In genomic region chr9:86611534-86611933, GRCh38 we compare ENCODE assay signal across 7 cellular contexts.
A peak's percentile ranks its signal among the peaks of the same experiment; 100 is the strongest.
DNase-seq lines count a peak whose midpoint lies in the region; ATAC-seq and TF ChIP-seq lines count a peak whose summit lies in the region.
"Not testable (repeated sequence)": the region's sequence is repeated elsewhere in the genome, so short reads cannot be mapped to it uniquely, and the experiment has no call there.

No MANE protein-coding gene starts in this region.

- H3K56ac ChIP-seq in H9 (ENCODE audit: insufficient read length, low read depth, low read length), result not testable (repeated sequence)

- not testable (repeated sequence) for H3T11ph ChIP-seq in H9 (ENCODE audit: low read length)

- 0 out of 2 replicates have a peak overlapping the region, but pooled peaks have one; percentile 71 for H3K14ac ChIP-seq in H9 (ENCODE audit: insufficient read depth, low read length)

- peak overlapping the region; percentile 53 for H3K18ac ChIP-seq in H9 (ENCODE audit: insufficient read length, low read depth, low read length)

- H3K9me3 Mint-ChIP-seq in H9, result peaks cover 0 to 10% of the 10 kb centered on the region in 2 experiments; a peak in 3 of 5 replicates
- H3K9me3 Mint-ChIP-seq in WTC11, neural progenitor cell: not testable (repeated sequence)
- H3K9me3 Mint-ChIP-seq in endodermal cell, result peaks cover 21% of the 10 kb centered on the region

- not testable (repeated sequence) for H3K36me3 ChIP-seq in ES-I3 (ENCODE audit: insufficient read depth, low read length); HUES48 (ENCODE audit: control insufficient read depth, insufficient read depth, low read length); endodermal cell (ENCODE audit: control insufficient read depth, insufficient read depth, low read length); iPS-15b (ENCODE audit: control insufficient read depth, insufficient read depth, low read length); neural progenitor cell

- not testable (repeated sequence) for H3K23me2 ChIP-seq in H9 (ENCODE audit: insufficient read length, low read depth, low read length, poor library complexity, severe bottlenecking)

- TF ChIP-seq CTCF in H9 (conservative IDR thresholded peaks at IDR 0.05); WTC11 (IDR thresholded peaks at IDR 0.05); endodermal cell (conservative IDR thresholded peaks at IDR 0.05); neural progenitor cell (IDR thresholded peaks at IDR 0.05): not testable (repeated sequence)

- H3K79me1 ChIP-seq in H9 (ENCODE audit: insufficient read depth, low read depth, low read length, poor library complexity, severe bottlenecking), result not testable (repeated sequence)

- not testable (repeated sequence) for H4K91ac ChIP-seq in H9 (ENCODE audit: insufficient read length, low read depth, low read length)

- H3K4me2 ChIP-seq in H9 (ENCODE audit: insufficient read depth, insufficient read length, low read length), result not testable (repeated sequence)
- peak overlapping the region; percentile 32 for H3K4me2 ChIP-seq in neural progenitor cell

- not testable (repeated sequence) for H3K23ac ChIP-seq in H9 (ENCODE audit: insufficient read length, low read depth, low read length)

- H2BK12ac ChIP-seq in H9 (ENCODE audit: insufficient read length, low read depth, low read length), result not testable (repeated sequence)

- H3K4me1 Mint-ChIP-seq in H9 (peaks cover 22 to 29% of the 10 kb centered on the region in 2 experiments), WTC11 (peaks cover 33% of the 10 kb centered on the region), endodermal cell (peaks cover 11% of the 10 kb centered on the region), neural progenitor cell (peaks cover 17% of the 10 kb centered on the region)

- H2BK20ac ChIP-seq in H9 (ENCODE audit: low read depth, low read length, poor library complexity, severe bottlenecking), result not testable (repeated sequence)

- H3K27ac Mint-ChIP-seq in H9, result peak overlapping the region in 2 of 3 experiments; percentile 80 to 94; a peak in 5 of 7 replicates
- peak overlapping the region; percentile 87 for H3K27ac Mint-ChIP-seq in WTC11
- H3K27ac Mint-ChIP-seq in endodermal cell, result peak overlapping the region; percentile 89
- peak overlapping the region; percentile 78 for H3K27ac Mint-ChIP-seq in neural progenitor cell

- H3K4me3 Mint-ChIP-seq in H9, result peak overlapping the region; percentile 71 to 74
- peak overlapping the region; percentile 82 for H3K4me3 Mint-ChIP-seq in WTC11
- H3K4me3 Mint-ChIP-seq in endodermal cell, result peak overlapping the region; percentile 58
- not testable (repeated sequence) for H3K4me3 Mint-ChIP-seq in neural progenitor cell

- not testable (repeated sequence) for H2AFZ ChIP-seq in H9 (ENCODE audit: low read length)
- H2AFZ ChIP-seq in neural progenitor cell (replicated peaks), result peak overlapping the region; percentile 44

- H3K79me2 ChIP-seq in H9 (ENCODE audit: insufficient read depth, low read length); neural progenitor cell (ENCODE audit: low read depth): not testable (repeated sequence)

- WGBS in H9 (ENCODE audit: extremely low coverage, insufficient read length, low lambda C conversion rate), result no CpG with 5 or more reads among the region's 27 CpGs
- WGBS in endodermal cell (ENCODE audit: insufficient coverage in 1 of 2, insufficient read length in 1 of 2), 2 experiments, result 59 to 65% methylated on average over 13 to 24 of the region's 27 CpGs

- H4K5ac ChIP-seq in H9 (ENCODE audit: insufficient read length, low read depth, low read length), result not testable (repeated sequence)

- not testable (repeated sequence) for H3K4ac ChIP-seq in H9 (ENCODE audit: low read depth, low read length)

- H3K27me3 ChIP-seq in H9 (ENCODE audit: insufficient read depth, low read length); HUES48 (ENCODE audit: control insufficient read depth, insufficient read depth, low read length); endodermal cell (ENCODE audit: control insufficient read depth, insufficient read depth, low read length, poor library complexity, severe bottlenecking); iPS-15b (ENCODE audit: control insufficient read depth, insufficient read depth, low read length); neural progenitor cell: not testable (repeated sequence)

- H3K9me3 ChIP-seq in ES-I3 (ENCODE audit: control insufficient read depth, insufficient read depth, low read length); H9 (ENCODE audit: control insufficient read depth, low read depth, low read length); HUES48 (ENCODE audit: control insufficient read depth, insufficient read depth, low read length); endodermal cell (ENCODE audit: control insufficient read depth, low read length); iPS-15b (ENCODE audit: control insufficient read depth, insufficient read depth, low read length); neural progenitor cell (ENCODE audit: low read depth): not testable (repeated sequence)

- H2BK15ac ChIP-seq in H9 (ENCODE audit: low read depth, low read length), result not testable (repeated sequence)

- H2AK5ac ChIP-seq in H9 (ENCODE audit: insufficient read length, low read length), result not testable (repeated sequence)

- ATAC-seq in WTC11, result not testable (repeated sequence)

- not testable (repeated sequence) for H2BK5ac ChIP-seq in H9 (ENCODE audit: insufficient read length, low read length)

- DNase-seq in H9; WTC11 (ENCODE audit: low spot score); endodermal cell; neural progenitor cell (ENCODE audit: low spot score): not testable (repeated sequence)

- H4K8ac ChIP-seq in H9 (replicated peaks; ENCODE audit: insufficient read length, low read depth, low read length), result not testable (repeated sequence)

- POLR2A ChIA-PET in WTC11 (lab: Charles Lee), result not testable (repeated sequence)

- peak overlapping the region; percentile 54 for H3K4me3 ChIP-seq in HUES48 (ENCODE audit: low read depth, low read length)
- H3K4me3 ChIP-seq in endodermal cell (ENCODE audit: low read length); neural progenitor cell: not testable (repeated sequence)
- peak overlapping the region; percentile 41 for H3K4me3 ChIP-seq in iPS-15b (ENCODE audit: low read depth, low read length)

- H3F3A ChIP-seq in neural progenitor cell (ENCODE audit: low read depth), result not testable (repeated sequence)

- H3K36me3 Mint-ChIP-seq in H9 (ENCODE audit: insufficient read depth in 1 of 3, low read depth in 3 of 3); WTC11; endodermal cell (ENCODE audit: low read depth); neural progenitor cell: not testable (repeated sequence)

- H3K4me1 ChIP-seq in ES-I3 (ENCODE audit: insufficient read depth, low read length) (peaks cover 11% of the 10 kb centered on the region; the same call in 1 of the 2 replicates), neural progenitor cell (peaks cover 12% of the 10 kb centered on the region)
- H3K4me1 ChIP-seq in H9 (ENCODE audit: insufficient read depth, low read length); HUES48 (ENCODE audit: control insufficient read depth, insufficient read depth, low read length); endodermal cell (ENCODE audit: control insufficient read depth, insufficient read depth, low read length); iPS-15b (ENCODE audit: control insufficient read depth, insufficient read depth, low read length): not testable (repeated sequence)

- peak overlapping the region; percentile 49; the same call in 1 of the 2 replicates for H3K9ac ChIP-seq in ES-I3 (ENCODE audit: low read depth, low read length)
- peak overlapping the region; percentile 67 for H3K9ac ChIP-seq in H9 (ENCODE audit: extremely low read depth, insufficient read length, low read length)
- peak overlapping the region; percentile 40; the same call in 1 of the 2 replicates for H3K9ac ChIP-seq in HUES48 (ENCODE audit: low read depth, low read length)
- not testable (repeated sequence) for H3K9ac ChIP-seq in endodermal cell (ENCODE audit: extremely low read depth, low read length, poor library complexity, severe bottlenecking); iPS-15b (ENCODE audit: low read depth, low read length); neural progenitor cell

- peaks cover 17% of the 10 kb centered on the region for H3K27me3 Mint-ChIP-seq in H9 (ENCODE audit: low read depth)
- peaks cover 35% of the 10 kb centered on the region for H3K27me3 Mint-ChIP-seq in WTC11 (ENCODE audit: low read depth)
- not testable (repeated sequence) for H3K27me3 Mint-ChIP-seq in endodermal cell (ENCODE audit: insufficient read depth); neural progenitor cell (ENCODE audit: insufficient read depth, low read depth)

- CTCF ChIA-PET in WTC11 (lab: Charles Lee), result interaction anchor here (0.8 to 1.2 kb wide), 3 partner anchors 21 to 178 kb away, joined by 3 to 4 read pairs (median 4); no protein-coding TSS in a partner anchor

- H4K20me1 ChIP-seq in H9 (ENCODE audit: control insufficient read depth, insufficient read depth, insufficient read length); neural progenitor cell (ENCODE audit: low read depth): not testable (repeated sequence)

- H3K27ac ChIP-seq in H9 (ENCODE audit: insufficient read length, low read depth, low read length); HUES48 (ENCODE audit: low read depth, low read length); endodermal cell (ENCODE audit: low read depth, low read length); neural progenitor cell: not testable (repeated sequence)

- H2BK120ac ChIP-seq in H9 (ENCODE audit: low read depth, low read length, poor library complexity, severe bottlenecking), result not testable (repeated sequence)
